ENCODE assay signal across 31 cellular contexts in the genomic region with DNA sequence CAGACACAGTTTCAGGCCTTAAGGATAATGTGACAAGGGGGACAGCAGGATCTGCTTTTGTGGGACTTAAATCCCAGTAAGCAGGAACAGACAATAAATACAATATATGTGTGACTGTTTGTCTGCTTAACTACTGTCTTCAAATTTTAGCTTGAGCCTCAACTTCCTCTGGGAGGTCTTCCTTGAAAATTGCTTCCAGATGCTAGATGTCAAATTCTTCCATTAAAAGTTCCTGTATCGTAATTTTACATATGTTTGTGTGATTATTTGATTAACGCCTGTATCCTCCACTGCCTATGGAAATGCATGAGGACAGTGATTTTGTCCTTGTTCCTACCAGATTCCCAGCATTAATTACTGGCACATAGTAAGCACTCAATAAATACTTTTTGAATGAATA.
"Had no signal": no experiment of that assay in that cellular context is flagged by ENCODE, and none has a peak within 500 bp of the region (broad histone marks: within the 10 kb centered on the region; RNA-seq: fewer than 3 reads in every experiment).

No MANE protein-coding gene starts in this region.

- H3K27ac ChIP-seq: brain microvascular endothelial cell, coronary artery, dorsolateral prefrontal cortex, WERI-Rb-1 had no signal

- H3K27me3 ChIP-seq: brain microvascular endothelial cell, dorsolateral prefrontal cortex had no signal

- H3K36me3 ChIP-seq: brain microvascular endothelial cell, WERI-Rb-1 had no signal

- ATAC-seq: activated CD4-positive, CD25-positive, alpha-beta regulatory T cell treated with anti-CD3 and anti-CD28 coated beads, Interleukin-2, amount 50 U/mL, for 24 hours; activated CD8-positive, alpha-beta T cell treated with anti-CD3 and anti-CD28 coated beads for 36 hours; esophagus mucosa; T-helper 17 cell had no signal

- H3K4me3 Mint-ChIP-seq: activated B cell treated with CpG ODN at 0.5 μM for 24 hours; activated CD8-positive, alpha-beta T cell treated with anti-CD3 and anti-CD28 coated beads for 36 hours; activated naive CD4-positive, alpha-beta T cell treated with anti-CD3 and anti-CD28 coated beads, Interleukin-2, amount 10 ng/mL, durations not matched to agents 7 days and 5 days; activated naive CD8-positive, alpha-beta T cell; activated T-helper 1 cell treated with anti-CD3 and anti-CD28 coated beads, Interleukin-12 subunit alpha, Interleukin-12 subunit beta, Interleukin-2, Interleukin-4 antibody, amounts not matched to agents 30 ng/mL and 10 ng/mL and 1 ng/mL, durations not matched to agents 14 hours and 24 hours and 36 hours; central memory CD8-positive, alpha-beta T cell; dendritic cell treated with granulocyte-macrophage colony-stimulating factor and Interleukin-4, amounts not matched to agents 40 ng/mL and 50 ng/mL, for 4 days; endodermal cell; T-helper 17 cell; T-helper 2 cell treated with Interferon-gamma antibody and Interleukin-4, amounts not matched to agents 5 μg/mL and 100 μg/mL, for 36 hours had no signal

- H3K4me1 Mint-ChIP-seq: activated B cell treated with CpG ODN at 0.5 μM for 24 hours; activated naive CD4-positive, alpha-beta T cell treated with anti-CD3 and anti-CD28 coated beads, Interleukin-2, amount 10 ng/mL, durations not matched to agents 7 days and 5 days; central memory CD8-positive, alpha-beta T cell; T-helper 17 cell had no signal

- H3K9me3 Mint-ChIP-seq: activated B cell treated with CpG ODN at 0.5 μM for 24 hours; activated CD8-positive, alpha-beta T cell treated with anti-CD3 and anti-CD28 coated beads for 36 hours; activated naive CD4-positive, alpha-beta T cell treated with anti-CD3 and anti-CD28 coated beads, Interleukin-2, amount 10 ng/mL, durations not matched to agents 7 days and 5 days; activated T-helper 1 cell treated with anti-CD3 and anti-CD28 coated beads, Interleukin-12 subunit alpha, Interleukin-12 subunit beta, Interleukin-2, Interleukin-4 antibody, amounts not matched to agents 30 ng/mL and 10 ng/mL and 1 ng/mL, durations not matched to agents 14 hours and 24 hours and 36 hours; activated T-helper 2 cell treated with anti-CD3 and anti-CD28 coated beads, Interferon-gamma antibody, Interleukin-2, Interleukin-4, amounts not matched to agents 10 μg/mL and 5 μg/mL and 100 μg/mL, durations not matched to agents 14 hours and 24 hours and 36 hours; T-helper 2 cell treated with Interferon-gamma antibody and Interleukin-4, amounts not matched to agents 5 μg/mL and 100 μg/mL, for 36 hours had no signal

- H3K4me3 ChIP-seq: coronary artery, dorsolateral prefrontal cortex had no signal

- DNase-seq: activated B cell treated with CpG ODN at 0.5 μM for 24 hours; activated CD4-positive, alpha-beta T cell treated with anti-CD3 and anti-CD28 coated beads for 48 hours; activated CD4-positive, alpha-beta T cell treated with anti-CD3 and anti-CD28 coated beads, Interleukin-2, amount 50 U/mL, for 1 hour; activated CD4-positive, alpha-beta T cell treated with anti-CD3 and anti-CD28 coated beads, Interleukin-2, amount 50 U/mL, for 48 hours; activated CD8-positive, alpha-beta memory T cell treated with anti-CD3 and anti-CD28 coated beads for 24 hours; activated CD8-positive, alpha-beta T cell treated with anti-CD3 and anti-CD28 coated beads for 36 hours; activated effector memory CD4-positive, alpha-beta T cell treated with anti-CD3 and anti-CD28 coated beads, Interleukin-2, amount 50 U/mL, for 16 hours; activated naive CD4-positive, alpha-beta T cell; activated naive CD4-positive, alpha-beta T cell treated with anti-CD3 and anti-CD28 coated beads, Interleukin-2, amount 10 ng/mL, durations not matched to agents 7 days and 5 days; activated T-cell treated with anti-CD3 and anti-CD28 coated beads, Interleukin-2, amount 50 U/mL, for 1 hour; activated T-cell treated with anti-CD3 and anti-CD28 coated beads, Interleukin-2, amount 50 U/mL, for 48 hours; amniotic stem cell; anterior cingulate cortex; brain microvascular endothelial cell; dorsolateral prefrontal cortex; effector memory CD4-positive, alpha-beta T cell; endodermal cell; head of caudate nucleus; T-helper 1 cell; T-helper 17 cell; T1000; WERI-Rb-1 had no signal

- H3K27ac Mint-ChIP-seq: activated B cell treated with CpG ODN at 0.5 μM for 24 hours; activated CD8-positive, alpha-beta T cell treated with anti-CD3 and anti-CD28 coated beads for 36 hours; activated naive CD4-positive, alpha-beta T cell treated with anti-CD3 and anti-CD28 coated beads, Interleukin-2, amount 10 ng/mL, durations not matched to agents 7 days and 5 days; activated naive CD8-positive, alpha-beta T cell; activated T-helper 1 cell treated with anti-CD3 and anti-CD28 coated beads, Interleukin-12 subunit alpha, Interleukin-12 subunit beta, Interleukin-2, Interleukin-4 antibody, amounts not matched to agents 30 ng/mL and 10 ng/mL and 1 ng/mL, durations not matched to agents 14 hours and 24 hours and 36 hours; activated T-helper 2 cell treated with anti-CD3 and anti-CD28 coated beads, Interferon-gamma antibody, Interleukin-2, Interleukin-4, amounts not matched to agents 10 μg/mL and 5 μg/mL and 100 μg/mL, durations not matched to agents 14 hours and 24 hours and 36 hours; dendritic cell treated with granulocyte-macrophage colony-stimulating factor and Interleukin-4, amounts not matched to agents 40 ng/mL and 50 ng/mL, for 4 days; endodermal cell; T-helper 17 cell; T-helper 2 cell treated with Interferon-gamma antibody and Interleukin-4, amounts not matched to agents 5 μg/mL and 100 μg/mL, for 36 hours had no signal

- H3K27me3 Mint-ChIP-seq: activated B cell treated with CpG ODN at 0.5 μM for 24 hours; activated naive CD4-positive, alpha-beta T cell treated with anti-CD3 and anti-CD28 coated beads, Interleukin-2, amount 10 ng/mL, durations not matched to agents 7 days and 5 days; activated naive CD8-positive, alpha-beta T cell; central memory CD8-positive, alpha-beta T cell; dendritic cell treated with granulocyte-macrophage colony-stimulating factor and Interleukin-4, amounts not matched to agents 40 ng/mL and 50 ng/mL, for 4 days; T-helper 17 cell had no signal

- H3K36me3 Mint-ChIP-seq: activated naive CD4-positive, alpha-beta T cell treated with anti-CD3 and anti-CD28 coated beads, Interleukin-2, amount 10 ng/mL, durations not matched to agents 7 days and 5 days; activated naive CD8-positive, alpha-beta T cell had no signal
